ENCODE assay signal across 1 cellular context in the genomic region with DNA sequence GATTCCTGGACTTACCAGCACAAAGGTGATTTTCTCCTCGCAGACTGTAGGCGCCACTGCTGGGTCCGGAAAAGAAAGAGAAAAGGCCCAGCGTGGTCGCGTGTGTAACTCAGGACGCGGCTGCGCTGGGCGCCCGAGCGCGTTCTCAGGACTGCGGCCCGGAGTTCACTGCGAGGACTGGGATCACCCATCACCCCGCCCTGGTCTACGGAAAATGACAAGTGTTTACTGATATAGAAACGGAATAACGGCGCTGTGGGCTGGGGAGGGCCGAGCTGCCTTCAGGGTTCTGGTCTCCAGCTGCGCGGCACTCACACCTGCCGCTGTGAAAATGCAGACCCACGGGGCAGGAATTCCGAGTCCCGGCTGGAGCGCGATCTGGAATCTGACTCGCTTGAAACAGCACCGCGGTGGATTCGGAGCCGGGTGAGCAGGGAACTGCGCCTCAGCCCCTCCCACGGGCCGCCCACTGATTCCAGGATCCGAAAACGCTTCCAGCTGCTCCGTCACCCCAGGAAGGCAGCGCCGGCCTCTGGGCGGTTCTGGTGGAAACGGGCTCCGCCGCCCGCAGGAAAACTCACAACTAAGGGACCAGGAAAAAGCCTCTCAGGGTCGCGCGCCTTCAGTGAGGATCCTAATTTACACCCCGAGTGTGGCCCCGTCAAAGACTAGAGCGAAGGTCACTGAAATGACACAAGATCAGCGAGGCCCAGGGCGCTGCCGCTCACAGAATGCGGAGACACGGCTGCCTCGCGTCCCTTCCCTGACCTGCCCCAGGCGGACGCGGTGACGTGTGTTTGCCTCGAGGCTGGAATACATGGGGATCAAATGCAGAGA.
A peak's percentile ranks its signal among the peaks of the same experiment; 100 is the strongest.
TF ChIP-seq lines count a peak whose summit lies in the region.

No MANE protein-coding gene starts in this region.

TF ChIP-seq in K562, 482 proteins besides CTCF, POLR2A, EP300 and RAD21 (continued from another document and continues in another):
- TF ChIP-seq, protein P1, sequence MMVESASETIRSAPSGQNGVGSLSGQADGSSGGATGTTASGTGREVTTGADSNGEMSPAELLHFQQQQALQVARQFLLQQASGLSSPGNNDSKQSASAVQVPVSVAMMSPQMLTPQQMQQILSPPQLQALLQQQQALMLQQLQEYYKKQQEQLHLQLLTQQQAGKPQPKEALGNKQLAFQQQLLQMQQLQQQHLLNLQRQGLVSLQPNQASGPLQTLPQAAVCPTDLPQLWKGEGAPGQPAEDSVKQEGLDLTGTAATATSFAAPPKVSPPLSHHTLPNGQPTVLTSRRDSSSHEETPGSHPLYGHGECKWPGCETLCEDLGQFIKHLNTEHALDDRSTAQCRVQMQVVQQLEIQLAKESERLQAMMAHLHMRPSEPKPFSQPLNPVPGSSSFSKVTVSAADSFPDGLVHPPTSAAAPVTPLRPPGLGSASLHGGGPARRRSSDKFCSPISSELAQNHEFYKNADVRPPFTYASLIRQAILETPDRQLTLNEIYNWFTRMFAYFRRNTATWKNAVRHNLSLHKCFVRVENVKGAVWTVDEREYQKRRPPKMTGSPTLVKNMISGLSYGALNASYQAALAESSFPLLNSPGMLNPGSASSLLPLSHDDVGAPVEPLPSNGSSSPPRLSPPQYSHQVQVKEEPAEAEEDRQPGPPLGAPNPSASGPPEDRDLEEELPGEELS (CRISPR knock-in tag; IDR thresholded peaks at IDR 0.05; ENCODE audit: borderline replicate concordance) = peak; percentile 81; the same call in 1 of the 2 replicates
- TF ChIP-seq ZBTB17 (CRISPR knock-in tag; IDR thresholded peaks at IDR 0.05) = 0 out of 2 replicates have a peak, but pooled peaks have one; percentile 17
- TF ChIP-seq, protein P2, sequence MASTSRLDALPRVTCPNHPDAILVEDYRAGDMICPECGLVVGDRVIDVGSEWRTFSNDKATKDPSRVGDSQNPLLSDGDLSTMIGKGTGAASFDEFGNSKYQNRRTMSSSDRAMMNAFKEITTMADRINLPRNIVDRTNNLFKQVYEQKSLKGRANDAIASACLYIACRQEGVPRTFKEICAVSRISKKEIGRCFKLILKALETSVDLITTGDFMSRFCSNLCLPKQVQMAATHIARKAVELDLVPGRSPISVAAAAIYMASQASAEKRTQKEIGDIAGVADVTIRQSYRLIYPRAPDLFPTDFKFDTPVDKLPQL (IDR thresholded peaks at IDR 0.05; ENCODE audit: extremely low read depth, insufficient read length) = no peak
- peak; percentile 14 for TF ChIP-seq RBM22 (IDR thresholded peaks at IDR 0.05; ENCODE audit: low read depth, low read length, poor library complexity, severe bottlenecking)
- no peak for TF ChIP-seq SNRNP70 (optimal IDR thresholded peaks at IDR 0.05; ENCODE audit: low read depth, low read length)
- TF ChIP-seq, protein P3, sequence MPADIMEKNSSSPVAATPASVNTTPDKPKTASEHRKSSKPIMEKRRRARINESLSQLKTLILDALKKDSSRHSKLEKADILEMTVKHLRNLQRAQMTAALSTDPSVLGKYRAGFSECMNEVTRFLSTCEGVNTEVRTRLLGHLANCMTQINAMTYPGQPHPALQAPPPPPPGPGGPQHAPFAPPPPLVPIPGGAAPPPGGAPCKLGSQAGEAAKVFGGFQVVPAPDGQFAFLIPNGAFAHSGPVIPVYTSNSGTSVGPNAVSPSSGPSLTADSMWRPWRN (IDR thresholded peaks at IDR 0.05; ENCODE audit: low read depth) = no peak
- TF ChIP-seq ZNF586 (CRISPR knock-in tag; conservative IDR thresholded peaks at IDR 0.05) = no peak
- TF ChIP-seq ZNF696 (CRISPR knock-in tag; conservative IDR thresholded peaks at IDR 0.05) = no peak
- TF ChIP-seq CREBBP (IDR thresholded peaks at IDR 0.05; ENCODE audit: low read depth, low read length) = no peak
- TF ChIP-seq GTF2A2 (tag; IDR thresholded peaks at IDR 0.05) = peak; percentile 46; the same call in 1 of the 2 replicates
- TF ChIP-seq ETV5 (CRISPR knock-in tag; IDR thresholded peaks at IDR 0.05; ENCODE audit: low read depth) = peak; percentile 80
- TF ChIP-seq BHLHE40 (IDR thresholded peaks at IDR 0.05; ENCODE audit: low read length) = peak; percentile 70
- TF ChIP-seq, protein P4, sequence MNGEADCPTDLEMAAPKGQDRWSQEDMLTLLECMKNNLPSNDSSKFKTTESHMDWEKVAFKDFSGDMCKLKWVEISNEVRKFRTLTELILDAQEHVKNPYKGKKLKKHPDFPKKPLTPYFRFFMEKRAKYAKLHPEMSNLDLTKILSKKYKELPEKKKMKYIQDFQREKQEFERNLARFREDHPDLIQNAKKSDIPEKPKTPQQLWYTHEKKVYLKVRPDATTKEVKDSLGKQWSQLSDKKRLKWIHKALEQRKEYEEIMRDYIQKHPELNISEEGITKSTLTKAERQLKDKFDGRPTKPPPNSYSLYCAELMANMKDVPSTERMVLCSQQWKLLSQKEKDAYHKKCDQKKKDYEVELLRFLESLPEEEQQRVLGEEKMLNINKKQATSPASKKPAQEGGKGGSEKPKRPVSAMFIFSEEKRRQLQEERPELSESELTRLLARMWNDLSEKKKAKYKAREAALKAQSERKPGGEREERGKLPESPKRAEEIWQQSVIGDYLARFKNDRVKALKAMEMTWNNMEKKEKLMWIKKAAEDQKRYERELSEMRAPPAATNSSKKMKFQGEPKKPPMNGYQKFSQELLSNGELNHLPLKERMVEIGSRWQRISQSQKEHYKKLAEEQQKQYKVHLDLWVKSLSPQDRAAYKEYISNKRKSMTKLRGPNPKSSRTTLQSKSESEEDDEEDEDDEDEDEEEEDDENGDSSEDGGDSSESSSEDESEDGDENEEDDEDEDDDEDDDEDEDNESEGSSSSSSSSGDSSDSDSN (IDR thresholded peaks at IDR 0.05; ENCODE audit: borderline replicate concordance in 1 of 2, low read depth in 2 of 2, low read length in 2 of 2) = peak; percentile 49 to 76; a peak in 3 of 4 replicates
- TF ChIP-seq, protein P5, sequence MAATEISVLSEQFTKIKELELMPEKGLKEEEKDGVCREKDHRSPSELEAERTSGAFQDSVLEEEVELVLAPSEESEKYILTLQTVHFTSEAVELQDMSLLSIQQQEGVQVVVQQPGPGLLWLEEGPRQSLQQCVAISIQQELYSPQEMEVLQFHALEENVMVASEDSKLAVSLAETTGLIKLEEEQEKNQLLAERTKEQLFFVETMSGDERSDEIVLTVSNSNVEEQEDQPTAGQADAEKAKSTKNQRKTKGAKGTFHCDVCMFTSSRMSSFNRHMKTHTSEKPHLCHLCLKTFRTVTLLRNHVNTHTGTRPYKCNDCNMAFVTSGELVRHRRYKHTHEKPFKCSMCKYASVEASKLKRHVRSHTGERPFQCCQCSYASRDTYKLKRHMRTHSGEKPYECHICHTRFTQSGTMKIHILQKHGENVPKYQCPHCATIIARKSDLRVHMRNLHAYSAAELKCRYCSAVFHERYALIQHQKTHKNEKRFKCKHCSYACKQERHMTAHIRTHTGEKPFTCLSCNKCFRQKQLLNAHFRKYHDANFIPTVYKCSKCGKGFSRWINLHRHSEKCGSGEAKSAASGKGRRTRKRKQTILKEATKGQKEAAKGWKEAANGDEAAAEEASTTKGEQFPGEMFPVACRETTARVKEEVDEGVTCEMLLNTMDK (IDR thresholded peaks at IDR 0.05; ENCODE audit: borderline replicate concordance, insufficient read depth, low read depth, low read length, poor library complexity, severe bottlenecking) = no peak
- TF ChIP-seq, protein P6, sequence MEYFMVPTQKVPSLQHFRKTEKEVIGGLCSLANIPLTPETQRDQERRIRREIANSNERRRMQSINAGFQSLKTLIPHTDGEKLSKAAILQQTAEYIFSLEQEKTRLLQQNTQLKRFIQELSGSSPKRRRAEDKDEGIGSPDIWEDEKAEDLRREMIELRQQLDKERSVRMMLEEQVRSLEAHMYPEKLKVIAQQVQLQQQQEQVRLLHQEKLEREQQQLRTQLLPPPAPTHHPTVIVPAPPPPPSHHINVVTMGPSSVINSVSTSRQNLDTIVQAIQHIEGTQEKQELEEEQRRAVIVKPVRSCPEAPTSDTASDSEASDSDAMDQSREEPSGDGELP (CRISPR knock-in tag; IDR thresholded peaks at IDR 0.05; ENCODE audit: borderline replicate concordance) = peak; percentile 85
- peak; percentile 28 for TF ChIP-seq ZFP36 (IDR thresholded peaks at IDR 0.05; ENCODE audit: low read depth, low read length, partially characterized antibody)
- TF ChIP-seq CREB1 (IDR thresholded peaks at IDR 0.05) = peak; percentile 29; the same call in 1 of the 2 replicates
- TF ChIP-seq CREB1 (CRISPR knock-in tag; IDR thresholded peaks at IDR 0.05) = peak; percentile 7; the same call in 1 of the 2 replicates
- TF ChIP-seq RB1 (IDR thresholded peaks at IDR 0.05; ENCODE audit: low read depth) = peak; percentile 63
- TF ChIP-seq CREM (IDR thresholded peaks at IDR 0.05; ENCODE audit: low read depth) = peak; percentile 86
- TF ChIP-seq BACH1 (tag; IDR thresholded peaks at IDR 0.05) = 0 out of 2 replicates have a peak, but pooled peaks have one; percentile 38
- TF ChIP-seq, protein P7, sequence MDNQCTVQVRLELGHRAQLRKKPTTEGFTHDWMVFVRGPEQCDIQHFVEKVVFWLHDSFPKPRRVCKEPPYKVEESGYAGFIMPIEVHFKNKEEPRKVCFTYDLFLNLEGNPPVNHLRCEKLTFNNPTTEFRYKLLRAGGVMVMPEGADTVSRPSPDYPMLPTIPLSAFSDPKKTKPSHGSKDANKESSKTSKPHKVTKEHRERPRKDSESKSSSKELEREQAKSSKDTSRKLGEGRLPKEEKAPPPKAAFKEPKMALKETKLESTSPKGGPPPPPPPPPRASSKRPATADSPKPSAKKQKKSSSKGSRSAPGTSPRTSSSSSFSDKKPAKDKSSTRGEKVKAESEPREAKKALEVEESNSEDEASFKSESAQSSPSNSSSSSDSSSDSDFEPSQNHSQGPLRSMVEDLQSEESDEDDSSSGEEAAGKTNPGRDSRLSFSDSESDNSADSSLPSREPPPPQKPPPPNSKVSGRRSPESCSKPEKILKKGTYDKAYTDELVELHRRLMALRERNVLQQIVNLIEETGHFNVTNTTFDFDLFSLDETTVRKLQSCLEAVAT (IDR thresholded peaks at IDR 0.05) = 0 out of 4 replicates have a peak, but pooled peaks of 1 of the 2 experiments have one; percentile 23
- TF ChIP-seq LCOR (CRISPR knock-in tag; IDR thresholded peaks at IDR 0.05) = peak; percentile 78; the same call in 1 of the 2 replicates
- no peak for TF ChIP-seq ARHGAP35 (IDR thresholded peaks at IDR 0.05; ENCODE audit: partially characterized antibody)
- TF ChIP-seq ZNF121 (CRISPR knock-in tag; conservative IDR thresholded peaks at IDR 0.05) = peak; percentile 63
- TF ChIP-seq CHCHD3 (CRISPR knock-in tag; IDR thresholded peaks at IDR 0.05) = no peak
- TF ChIP-seq ZNF282 (CRISPR knock-in tag; IDR thresholded peaks at IDR 0.05) = no peak
- peak; percentile 40 for TF ChIP-seq POLR2B (IDR thresholded peaks at IDR 0.05; ENCODE audit: low read depth, partially characterized antibody)
- TF ChIP-seq, protein P8, sequence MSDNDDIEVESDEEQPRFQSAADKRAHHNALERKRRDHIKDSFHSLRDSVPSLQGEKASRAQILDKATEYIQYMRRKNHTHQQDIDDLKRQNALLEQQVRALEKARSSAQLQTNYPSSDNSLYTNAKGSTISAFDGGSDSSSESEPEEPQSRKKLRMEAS (CRISPR knock-in tag; IDR thresholded peaks at IDR 0.05) = peak; percentile 65
- peak; percentile 88 for TF ChIP-seq KDM2B (CRISPR knock-in tag; IDR thresholded peaks at IDR 0.05)
- TF ChIP-seq, protein P9, sequence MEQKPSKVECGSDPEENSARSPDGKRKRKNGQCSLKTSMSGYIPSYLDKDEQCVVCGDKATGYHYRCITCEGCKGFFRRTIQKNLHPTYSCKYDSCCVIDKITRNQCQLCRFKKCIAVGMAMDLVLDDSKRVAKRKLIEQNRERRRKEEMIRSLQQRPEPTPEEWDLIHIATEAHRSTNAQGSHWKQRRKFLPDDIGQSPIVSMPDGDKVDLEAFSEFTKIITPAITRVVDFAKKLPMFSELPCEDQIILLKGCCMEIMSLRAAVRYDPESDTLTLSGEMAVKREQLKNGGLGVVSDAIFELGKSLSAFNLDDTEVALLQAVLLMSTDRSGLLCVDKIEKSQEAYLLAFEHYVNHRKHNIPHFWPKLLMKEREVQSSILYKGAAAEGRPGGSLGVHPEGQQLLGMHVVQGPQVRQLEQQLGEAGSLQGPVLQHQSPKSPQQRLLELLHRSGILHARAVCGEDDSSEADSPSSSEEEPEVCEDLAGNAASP (IDR thresholded peaks at IDR 0.05) = no peak
- TF ChIP-seq SAFB (IDR thresholded peaks at IDR 0.05; ENCODE audit: borderline replicate concordance, low read depth, low read length) = peak; percentile 42; the same call in 1 of the 2 replicates
- TF ChIP-seq CBX5 (IDR thresholded peaks at IDR 0.05; ENCODE audit: borderline replicate concordance, low read depth) = 0 out of 2 replicates have a peak, but pooled peaks have one; percentile 49
- TF ChIP-seq FOXK1 (CRISPR knock-in tag; IDR thresholded peaks at IDR 0.05; ENCODE audit: borderline replicate concordance) = 0 out of 2 replicates have a peak, but pooled peaks have one; percentile 20
- TF ChIP-seq ZFP1 (CRISPR knock-in tag; IDR thresholded peaks at IDR 0.05) = no peak
- TF ChIP-seq, protein P10, sequence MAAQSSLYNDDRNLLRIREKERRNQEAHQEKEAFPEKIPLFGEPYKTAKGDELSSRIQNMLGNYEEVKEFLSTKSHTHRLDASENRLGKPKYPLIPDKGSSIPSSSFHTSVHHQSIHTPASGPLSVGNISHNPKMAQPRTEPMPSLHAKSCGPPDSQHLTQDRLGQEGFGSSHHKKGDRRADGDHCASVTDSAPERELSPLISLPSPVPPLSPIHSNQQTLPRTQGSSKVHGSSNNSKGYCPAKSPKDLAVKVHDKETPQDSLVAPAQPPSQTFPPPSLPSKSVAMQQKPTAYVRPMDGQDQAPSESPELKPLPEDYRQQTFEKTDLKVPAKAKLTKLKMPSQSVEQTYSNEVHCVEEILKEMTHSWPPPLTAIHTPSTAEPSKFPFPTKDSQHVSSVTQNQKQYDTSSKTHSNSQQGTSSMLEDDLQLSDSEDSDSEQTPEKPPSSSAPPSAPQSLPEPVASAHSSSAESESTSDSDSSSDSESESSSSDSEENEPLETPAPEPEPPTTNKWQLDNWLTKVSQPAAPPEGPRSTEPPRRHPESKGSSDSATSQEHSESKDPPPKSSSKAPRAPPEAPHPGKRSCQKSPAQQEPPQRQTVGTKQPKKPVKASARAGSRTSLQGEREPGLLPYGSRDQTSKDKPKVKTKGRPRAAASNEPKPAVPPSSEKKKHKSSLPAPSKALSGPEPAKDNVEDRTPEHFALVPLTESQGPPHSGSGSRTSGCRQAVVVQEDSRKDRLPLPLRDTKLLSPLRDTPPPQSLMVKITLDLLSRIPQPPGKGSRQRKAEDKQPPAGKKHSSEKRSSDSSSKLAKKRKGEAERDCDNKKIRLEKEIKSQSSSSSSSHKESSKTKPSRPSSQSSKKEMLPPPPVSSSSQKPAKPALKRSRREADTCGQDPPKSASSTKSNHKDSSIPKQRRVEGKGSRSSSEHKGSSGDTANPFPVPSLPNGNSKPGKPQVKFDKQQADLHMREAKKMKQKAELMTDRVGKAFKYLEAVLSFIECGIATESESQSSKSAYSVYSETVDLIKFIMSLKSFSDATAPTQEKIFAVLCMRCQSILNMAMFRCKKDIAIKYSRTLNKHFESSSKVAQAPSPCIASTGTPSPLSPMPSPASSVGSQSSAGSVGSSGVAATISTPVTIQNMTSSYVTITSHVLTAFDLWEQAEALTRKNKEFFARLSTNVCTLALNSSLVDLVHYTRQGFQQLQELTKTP (IDR thresholded peaks at IDR 0.05; ENCODE audit: low read depth in 1 of 2, partially characterized antibody in 2 of 2) = peak in 1 of 2 experiments; percentile 49
- no peak for TF ChIP-seq FOXA1 (IDR thresholded peaks at IDR 0.05; ENCODE audit: borderline replicate concordance)
